In the genomic region with DNA sequence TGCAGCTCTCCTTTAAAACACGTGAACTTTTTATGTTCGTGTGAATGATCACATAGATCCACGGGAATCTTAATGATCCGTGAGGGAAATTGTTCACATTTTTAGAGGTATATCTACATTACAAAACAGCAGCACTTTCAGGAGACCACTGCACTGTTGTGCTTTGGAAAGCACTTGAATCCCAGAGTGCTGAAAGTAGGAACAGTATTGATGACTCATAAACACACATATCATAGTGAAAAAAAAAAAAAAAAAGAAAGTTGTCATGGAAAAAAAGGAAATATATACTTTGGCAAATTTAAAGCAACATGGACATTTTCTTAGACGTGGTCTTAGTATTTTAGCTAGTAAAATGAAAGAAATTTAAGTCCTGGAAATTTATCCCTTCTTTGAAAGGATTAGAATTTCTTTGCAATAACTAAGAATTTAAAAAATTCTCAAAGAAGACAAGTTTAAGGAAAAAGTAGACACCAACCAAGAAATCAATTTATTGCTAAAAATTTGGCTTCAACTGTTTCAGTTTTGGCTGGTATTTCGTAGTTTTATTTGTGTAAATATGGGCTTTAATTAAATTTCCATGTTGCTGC, we compare ENCODE assay signal across 4 cellular contexts.
TF ChIP-seq lines count a peak whose summit lies in the region.

No MANE protein-coding gene starts in this region.

TF ChIP-seq in A549, 52 proteins besides CTCF, POLR2A, EP300 and RAD21:
- TF ChIP-seq FOSL2 (IDR thresholded peaks at IDR 0.05), result no peak
- peak; percentile 44; the same call in 1 of the 2 replicates for TF ChIP-seq FOSL2 (CRISPR knock-in tag; IDR thresholded peaks at IDR 0.05)
- TF ChIP-seq, protein P1, sequence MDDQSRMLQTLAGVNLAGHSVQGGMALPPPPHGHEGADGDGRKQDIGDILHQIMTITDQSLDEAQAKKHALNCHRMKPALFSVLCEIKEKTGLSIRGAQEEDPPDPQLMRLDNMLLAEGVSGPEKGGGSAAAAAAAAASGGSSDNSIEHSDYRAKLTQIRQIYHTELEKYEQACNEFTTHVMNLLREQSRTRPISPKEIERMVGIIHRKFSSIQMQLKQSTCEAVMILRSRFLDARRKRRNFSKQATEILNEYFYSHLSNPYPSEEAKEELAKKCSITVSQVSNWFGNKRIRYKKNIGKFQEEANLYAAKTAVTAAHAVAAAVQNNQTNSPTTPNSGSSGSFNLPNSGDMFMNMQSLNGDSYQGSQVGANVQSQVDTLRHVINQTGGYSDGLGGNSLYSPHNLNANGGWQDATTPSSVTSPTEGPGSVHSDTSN (IDR thresholded peaks at IDR 0.05), result no peak

TF ChIP-seq in HEK293, 187 proteins besides CTCF, POLR2A, EP300 and RAD21:
- TF ChIP-seq, protein P2, sequence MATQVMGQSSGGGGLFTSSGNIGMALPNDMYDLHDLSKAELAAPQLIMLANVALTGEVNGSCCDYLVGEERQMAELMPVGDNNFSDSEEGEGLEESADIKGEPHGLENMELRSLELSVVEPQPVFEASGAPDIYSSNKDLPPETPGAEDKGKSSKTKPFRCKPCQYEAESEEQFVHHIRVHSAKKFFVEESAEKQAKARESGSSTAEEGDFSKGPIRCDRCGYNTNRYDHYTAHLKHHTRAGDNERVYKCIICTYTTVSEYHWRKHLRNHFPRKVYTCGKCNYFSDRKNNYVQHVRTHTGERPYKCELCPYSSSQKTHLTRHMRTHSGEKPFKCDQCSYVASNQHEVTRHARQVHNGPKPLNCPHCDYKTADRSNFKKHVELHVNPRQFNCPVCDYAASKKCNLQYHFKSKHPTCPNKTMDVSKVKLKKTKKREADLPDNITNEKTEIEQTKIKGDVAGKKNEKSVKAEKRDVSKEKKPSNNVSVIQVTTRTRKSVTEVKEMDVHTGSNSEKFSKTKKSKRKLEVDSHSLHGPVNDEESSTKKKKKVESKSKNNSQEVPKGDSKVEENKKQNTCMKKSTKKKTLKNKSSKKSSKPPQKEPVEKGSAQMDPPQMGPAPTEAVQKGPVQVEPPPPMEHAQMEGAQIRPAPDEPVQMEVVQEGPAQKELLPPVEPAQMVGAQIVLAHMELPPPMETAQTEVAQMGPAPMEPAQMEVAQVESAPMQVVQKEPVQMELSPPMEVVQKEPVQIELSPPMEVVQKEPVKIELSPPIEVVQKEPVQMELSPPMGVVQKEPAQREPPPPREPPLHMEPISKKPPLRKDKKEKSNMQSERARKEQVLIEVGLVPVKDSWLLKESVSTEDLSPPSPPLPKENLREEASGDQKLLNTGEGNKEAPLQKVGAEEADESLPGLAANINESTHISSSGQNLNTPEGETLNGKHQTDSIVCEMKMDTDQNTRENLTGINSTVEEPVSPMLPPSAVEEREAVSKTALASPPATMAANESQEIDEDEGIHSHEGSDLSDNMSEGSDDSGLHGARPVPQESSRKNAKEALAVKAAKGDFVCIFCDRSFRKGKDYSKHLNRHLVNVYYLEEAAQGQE (tag by site-specific recombination; IDR thresholded peaks at IDR 0.05), result 0 out of 2 replicates have a peak, but pooled peaks have one; percentile 26
- TF ChIP-seq PRDM1 (tag by site-specific recombination; IDR thresholded peaks at IDR 0.05) (0 out of 2 replicates have a peak, but pooled peaks have one; percentile 52), OSR2 (tag by site-specific recombination; IDR thresholded peaks at IDR 0.05) (no peak)
TF ChIP-seq in HEK293: peak in this region for 2.

TF ChIP-seq in WTC11, 78 proteins besides CTCF, POLR2A, EP300 and RAD21:
- no peak for TF ChIP-seq CREM (CRISPR knock-in tag; IDR thresholded peaks at IDR 0.05)
- TF ChIP-seq TEAD4 (CRISPR knock-in tag; IDR thresholded peaks at IDR 0.05), result no peak
- TF ChIP-seq, protein P3, sequence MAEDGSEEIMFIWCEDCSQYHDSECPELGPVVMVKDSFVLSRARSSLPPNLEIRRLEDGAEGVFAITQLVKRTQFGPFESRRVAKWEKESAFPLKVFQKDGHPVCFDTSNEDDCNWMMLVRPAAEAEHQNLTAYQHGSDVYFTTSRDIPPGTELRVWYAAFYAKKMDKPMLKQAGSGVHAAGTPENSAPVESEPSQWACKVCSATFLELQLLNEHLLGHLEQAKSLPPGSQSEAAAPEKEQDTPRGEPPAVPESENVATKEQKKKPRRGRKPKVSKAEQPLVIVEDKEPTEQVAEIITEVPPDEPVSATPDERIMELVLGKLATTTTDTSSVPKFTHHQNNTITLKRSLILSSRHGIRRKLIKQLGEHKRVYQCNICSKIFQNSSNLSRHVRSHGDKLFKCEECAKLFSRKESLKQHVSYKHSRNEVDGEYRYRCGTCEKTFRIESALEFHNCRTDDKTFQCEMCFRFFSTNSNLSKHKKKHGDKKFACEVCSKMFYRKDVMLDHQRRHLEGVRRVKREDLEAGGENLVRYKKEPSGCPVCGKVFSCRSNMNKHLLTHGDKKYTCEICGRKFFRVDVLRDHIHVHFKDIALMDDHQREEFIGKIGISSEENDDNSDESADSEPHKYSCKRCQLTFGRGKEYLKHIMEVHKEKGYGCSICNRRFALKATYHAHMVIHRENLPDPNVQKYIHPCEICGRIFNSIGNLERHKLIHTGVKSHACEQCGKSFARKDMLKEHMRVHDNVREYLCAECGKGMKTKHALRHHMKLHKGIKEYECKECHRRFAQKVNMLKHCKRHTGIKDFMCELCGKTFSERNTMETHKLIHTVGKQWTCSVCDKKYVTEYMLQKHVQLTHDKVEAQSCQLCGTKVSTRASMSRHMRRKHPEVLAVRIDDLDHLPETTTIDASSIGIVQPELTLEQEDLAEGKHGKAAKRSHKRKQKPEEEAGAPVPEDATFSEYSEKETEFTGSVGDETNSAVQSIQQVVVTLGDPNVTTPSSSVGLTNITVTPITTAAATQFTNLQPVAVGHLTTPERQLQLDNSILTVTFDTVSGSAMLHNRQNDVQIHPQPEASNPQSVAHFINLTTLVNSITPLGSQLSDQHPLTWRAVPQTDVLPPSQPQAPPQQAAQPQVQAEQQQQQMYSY (CRISPR knock-in tag; IDR thresholded peaks at IDR 0.05), result no peak
- no peak for TF ChIP-seq GABPB1 (CRISPR knock-in tag; IDR thresholded peaks at IDR 0.05)
- TF ChIP-seq MYBL2 (CRISPR knock-in tag; IDR thresholded peaks at IDR 0.05), result no peak
- TF ChIP-seq KAT7 (CRISPR knock-in tag; IDR thresholded peaks at IDR 0.05; ENCODE audit: borderline replicate concordance), result no peak
- TF ChIP-seq, protein P4, sequence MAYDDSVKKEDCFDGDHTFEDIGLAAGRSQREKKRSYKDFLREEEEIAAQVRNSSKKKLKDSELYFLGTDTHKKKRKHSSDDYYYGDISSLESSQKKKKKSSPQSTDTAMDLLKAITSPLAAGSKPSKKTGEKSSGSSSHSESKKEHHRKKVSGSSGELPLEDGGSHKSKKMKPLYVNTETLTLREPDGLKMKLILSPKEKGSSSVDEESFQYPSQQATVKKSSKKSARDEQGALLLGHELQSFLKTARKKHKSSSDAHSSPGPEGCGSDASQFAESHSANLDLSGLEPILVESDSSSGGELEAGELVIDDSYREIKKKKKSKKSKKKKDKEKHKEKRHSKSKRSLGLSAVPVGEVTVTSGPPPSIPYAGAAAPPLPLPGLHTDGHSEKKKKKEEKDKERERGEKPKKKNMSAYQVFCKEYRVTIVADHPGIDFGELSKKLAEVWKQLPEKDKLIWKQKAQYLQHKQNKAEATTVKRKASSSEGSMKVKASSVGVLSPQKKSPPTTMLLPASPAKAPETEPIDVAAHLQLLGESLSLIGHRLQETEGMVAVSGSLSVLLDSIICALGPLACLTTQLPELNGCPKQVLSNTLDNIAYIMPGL (CRISPR knock-in tag; IDR thresholded peaks at IDR 0.05), result no peak

TF ChIP-seq in endothelial cell of umbilical vein, 7 proteins besides CTCF, POLR2A, EP300 and RAD21:
- TF ChIP-seq FOS (IDR thresholded peaks at IDR 0.05; ENCODE audit: borderline replicate concordance, insufficient read depth, low read length) (no peak), MYC (IDR thresholded peaks at IDR 0.05; ENCODE audit: low read depth, low read length) (no peak), POLR2AphosphoS5 (IDR thresholded peaks at IDR 0.05; ENCODE audit: insufficient read depth, low read depth, low read length) (no peak), EZH2 (IDR thresholded peaks at IDR 0.05; ENCODE audit: borderline replicate concordance, low read depth, low read length, severe bottlenecking) (no peak), JUN (IDR thresholded peaks at IDR 0.05; ENCODE audit: borderline replicate concordance, insufficient read depth, insufficient read length, low read depth) (no peak)
- TF ChIP-seq, protein P5, sequence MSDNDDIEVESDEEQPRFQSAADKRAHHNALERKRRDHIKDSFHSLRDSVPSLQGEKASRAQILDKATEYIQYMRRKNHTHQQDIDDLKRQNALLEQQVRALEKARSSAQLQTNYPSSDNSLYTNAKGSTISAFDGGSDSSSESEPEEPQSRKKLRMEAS (IDR thresholded peaks at IDR 0.05; ENCODE audit: insufficient read depth, insufficient read length), result no peak
